Comparison of ENCODE assay signal across 8 cellular contexts in the genomic region with DNA sequence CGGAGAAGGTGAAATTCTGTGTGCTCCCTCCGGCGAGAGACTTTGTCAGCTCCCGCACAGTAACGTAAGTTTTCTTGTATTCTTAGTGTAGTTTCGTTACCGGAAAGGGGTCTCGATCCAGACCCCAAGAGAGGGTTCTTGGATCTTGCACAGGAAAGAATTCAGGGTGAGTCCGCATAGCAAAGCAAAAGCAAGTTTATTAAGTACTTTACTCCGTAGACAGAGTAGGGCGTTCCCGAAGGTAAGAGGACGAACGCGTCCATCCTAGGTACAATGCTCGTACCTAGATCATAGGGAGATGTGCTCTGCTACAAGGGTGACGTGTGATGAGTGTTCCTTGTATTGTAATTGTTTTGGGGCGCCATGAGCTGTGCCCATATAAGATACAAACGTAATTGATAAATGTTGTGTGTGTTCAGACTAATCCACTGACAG. TPM values are rescaled to one million over a fixed set of nuclear protein-coding genes. Genes with fewer than 3 reads are reported as not detected.
DNase-seq lines count a peak whose midpoint lies in the region; ATAC-seq and TF ChIP-seq lines count a peak whose summit lies in the region.

No MANE protein-coding gene starts in this region.

- peaks cover 57% of the 10 kb centered on the region for H3K36me3 Mint-ChIP-seq in activated CD4-positive, alpha-beta memory T cell treated with anti-CD3 and anti-CD28 coated beads, Interleukin-2, amount 10 ng/mL, durations not matched to agents 7 days and 5 days (ENCODE audit: low read depth)
- peaks cover 46% of the 10 kb centered on the region for H3K36me3 Mint-ChIP-seq in stimulated activated naive CD8-positive, alpha-beta T cell treated with anti-CD3 and anti-CD28 coated beads, Interleukin-15, Interleukin-2, amounts not matched to agents 100 ng/mL and 50 ng/mL, for 24 hours (ENCODE audit: low read depth)

- peaks cover 7% of the 10 kb centered on the region; the same call in 1 of the 2 replicates for H3K36me3 ChIP-seq in iPS DF 6.9 (ENCODE audit: control insufficient read depth, insufficient read depth, low read length)

- H3K27ac Mint-ChIP-seq in activated CD4-positive, alpha-beta memory T cell treated with anti-CD3 and anti-CD28 coated beads, Interleukin-2, amount 10 ng/mL, durations not matched to agents 7 days and 5 days, result peak overlapping the region; percentile 98
- peak overlapping the region; percentile 100 for H3K27ac Mint-ChIP-seq in stimulated activated naive CD8-positive, alpha-beta T cell treated with anti-CD3 and anti-CD28 coated beads, Interleukin-15, Interleukin-2, amounts not matched to agents 100 ng/mL and 50 ng/mL, for 24 hours

- POLR2A ChIA-PET in activated CD4-positive, alpha-beta memory T cell treated with anti-CD3 and anti-CD28 coated beads, Interleukin-2, amount 10 ng/mL, durations not matched to agents 7 days and 5 days (lab: Charles Lee), result interaction anchor here (0.7 to 4.7 kb wide), 29 partner anchors 8 to 897 kb away, joined by 3 to 54 read pairs (median 6); partner anchors contain the start of genes ASB2, IFI27L2, LYSET and MOAP1

- H3K4me3 ChIP-seq in iPS DF 6.9 (ENCODE audit: low read length), result peak overlapping the region; percentile 89; the same call in 1 of the 2 replicates

- no peak for DNase-seq in activated CD4-positive, alpha-beta memory T cell treated with anti-CD3 and anti-CD28 coated beads, Interleukin-2, amount 10 ng/mL, durations not matched to agents 7 days and 5 days
- no peak for DNase-seq in iPS DF 6.9 (ENCODE audit: low read depth, low spot score)
- no peak for DNase-seq in cerebellar cortex (ENCODE audit: low spot score)
- DNase-seq in GF-D8 (lab: John Stamatoyannopoulos, UW), result no peak

- H3K4me3 Mint-ChIP-seq in activated CD4-positive, alpha-beta memory T cell treated with anti-CD3 and anti-CD28 coated beads, Interleukin-2, amount 10 ng/mL, durations not matched to agents 7 days and 5 days, result peak overlapping the region; percentile 98
- H3K4me3 Mint-ChIP-seq in stimulated activated naive CD8-positive, alpha-beta T cell treated with anti-CD3 and anti-CD28 coated beads, Interleukin-15, Interleukin-2, amounts not matched to agents 100 ng/mL and 50 ng/mL, for 24 hours, result peak overlapping the region; percentile 100

- H3K27me3 ChIP-seq in iPS DF 6.9 (ENCODE audit: control insufficient read depth, insufficient read depth, low read length), result no peaks in the 10 kb centered on the region

- H3K4me1 ChIP-seq in iPS DF 6.9 (ENCODE audit: control insufficient read depth, insufficient read depth, low read length), result 0 out of 2 replicates have a peak, but pooled peaks cover 1% of the 10 kb centered on the region

- H3K27me3 Mint-ChIP-seq in activated CD4-positive, alpha-beta memory T cell treated with anti-CD3 and anti-CD28 coated beads, Interleukin-2, amount 10 ng/mL, durations not matched to agents 7 days and 5 days, result no peaks in the 10 kb centered on the region
- H3K27me3 Mint-ChIP-seq in stimulated activated naive CD8-positive, alpha-beta T cell treated with anti-CD3 and anti-CD28 coated beads, Interleukin-15, Interleukin-2, amounts not matched to agents 100 ng/mL and 50 ng/mL, for 24 hours, result no peaks in the 10 kb centered on the region

- ATAC-seq in GM18873 (IDR thresholded peaks at IDR 0.05; ENCODE audit: low FRiP score, unreplicated experiment) (peak; percentile 22), HG03175 (IDR thresholded peaks at IDR 0.05; ENCODE audit: unreplicated experiment) (peak; percentile 40)

- no peaks in the 10 kb centered on the region for H3K9me3 ChIP-seq in iPS DF 6.9 (ENCODE audit: control insufficient read depth, insufficient read depth, low read length)

- peaks cover 57% of the 10 kb centered on the region for H3K4me1 Mint-ChIP-seq in activated CD4-positive, alpha-beta memory T cell treated with anti-CD3 and anti-CD28 coated beads, Interleukin-2, amount 10 ng/mL, durations not matched to agents 7 days and 5 days
- H3K4me1 Mint-ChIP-seq in stimulated activated naive CD8-positive, alpha-beta T cell treated with anti-CD3 and anti-CD28 coated beads, Interleukin-15, Interleukin-2, amounts not matched to agents 100 ng/mL and 50 ng/mL, for 24 hours (ENCODE audit: low read depth), result peaks cover 53% of the 10 kb centered on the region

- peak overlapping the region; percentile 72 for H3K27ac ChIP-seq in 22Rv1
- no peak overlapping the region for H3K27ac ChIP-seq in iPS DF 6.9 (ENCODE audit: low read length)

- no peak for TF ChIP-seq CTCF in 22Rv1 (IDR thresholded peaks at IDR 0.05)

- CTCF ChIA-PET in activated CD4-positive, alpha-beta memory T cell treated with anti-CD3 and anti-CD28 coated beads, Interleukin-2, amount 10 ng/mL, durations not matched to agents 7 days and 5 days (lab: Charles Lee), result interaction anchor here (0.8 to 2.9 kb wide), 14 partner anchors 25 to 405 kb away, joined by 3 to 30 read pairs (median 6); partner anchors contain the start of genes IFI27L2 and OTUB2

- no CpG with 5 or more reads among the region's 19 CpGs for WGBS in iPS DF 6.9 (ENCODE audit: insufficient coverage, insufficient read length)

- peaks cover 8% of the 10 kb centered on the region for H3K9me3 Mint-ChIP-seq in activated CD4-positive, alpha-beta memory T cell treated with anti-CD3 and anti-CD28 coated beads, Interleukin-2, amount 10 ng/mL, durations not matched to agents 7 days and 5 days
- H3K9me3 Mint-ChIP-seq in stimulated activated naive CD8-positive, alpha-beta T cell treated with anti-CD3 and anti-CD28 coated beads, Interleukin-15, Interleukin-2, amounts not matched to agents 100 ng/mL and 50 ng/mL, for 24 hours, result no peaks in the 10 kb centered on the region

RNA-seq across cellular contexts. Expression of gene IFI27L1, which starts 0.3 kb away (rescaled TPM):
- total RNA-seq in activated CD4-positive, alpha-beta memory T cell treated with anti-CD3 and anti-CD28 coated beads, Interleukin-2, amount 10 ng/mL, durations not matched to agents 7 days and 5 days, result 10 to 100 TPM; 49.5 to 51.0 TPM

RNA-seq across cellular contexts. Expression of gene DDX24, which starts 0.4 kb away (rescaled TPM):
- total RNA-seq in activated CD4-positive, alpha-beta memory T cell treated with anti-CD3 and anti-CD28 coated beads, Interleukin-2, amount 10 ng/mL, durations not matched to agents 7 days and 5 days, result 100 to 1,000 TPM; 210 to 216 TPM

RNA-seq across cellular contexts. Expression of gene IFI27, which starts 29.1 kb away (rescaled TPM):
- total RNA-seq in activated CD4-positive, alpha-beta memory T cell treated with anti-CD3 and anti-CD28 coated beads, Interleukin-2, amount 10 ng/mL, durations not matched to agents 7 days and 5 days, result 100 to 1,000 TPM; 184 to 186 TPM

RNA-seq across cellular contexts. Expression of gene IFI27L2, which starts 48.0 kb away (rescaled TPM):
- total RNA-seq in activated CD4-positive, alpha-beta memory T cell treated with anti-CD3 and anti-CD28 coated beads, Interleukin-2, amount 10 ng/mL, durations not matched to agents 7 days and 5 days, result 100 to 1,000 TPM; 100 to 102 TPM

RNA-seq across cellular contexts. Expression of gene OTUB2, which starts 55.3 kb away (rescaled TPM):
- total RNA-seq in activated CD4-positive, alpha-beta memory T cell treated with anti-CD3 and anti-CD28 coated beads, Interleukin-2, amount 10 ng/mL, durations not matched to agents 7 days and 5 days, result 1 to 10 TPM; 7.3 to 7.9 TPM
